Comparison of ENCODE assay signal across 8 cellular contexts in genomic region chr1:24526940-24527542, GRCh38. TPM values are rescaled to one million over a fixed set of nuclear protein-coding genes. Genes with fewer than 3 reads are reported as not detected.
DNase-seq lines count a peak whose midpoint lies in the region; ATAC-seq and TF ChIP-seq lines count a peak whose summit lies in the region.

No MANE protein-coding gene starts in this region.

- no TSS peak for BruUV-seq in mammary epithelial cell (replicated peaks; lab: Mats Ljungman, UMichigan)

- intact Hi-C loops in mammary epithelial cell (cut with micrococcal nuclease), result loop anchor here (1.0 to 5.0 kb wide), 3 partner anchors 40 to 330 kb away; partner anchors contain the start of gene NIPAL3

- H3K27me3 Mint-ChIP-seq in nephron (ENCODE audit: low read depth), result no peaks in the 10 kb centered on the region

- H3K9me3 ChIP-seq in mammary epithelial cell (replicated peaks; ENCODE audit: insufficient read depth, low read length), result no peaks in the 10 kb centered on the region

- peaks cover 5% of the 10 kb centered on the region for H3K4me1 Mint-ChIP-seq in nephron

- no peak overlapping the region for H3K4me2 ChIP-seq in mammary epithelial cell (ENCODE audit: insufficient read depth, low read depth, low read length)

- H3K4me1 ChIP-seq in mammary epithelial cell (ENCODE audit: insufficient read depth, low read length), result no peaks in the 10 kb centered on the region

- CTCF ChIA-PET in mammary epithelial cell (lab: Charles Lee; ENCODE audit: low non-redundant PET), result no interaction called here

- no peak overlapping the region for H3K27ac ChIP-seq in mammary epithelial cell (ENCODE audit: insufficient read depth, low read depth, low read length)

- H3K4me3 Mint-ChIP-seq in nephron, result no peak overlapping the region

- dilution Hi-C loops in mammary epithelial cell (cut with HindIII; ENCODE audit: low sequenced_read_pairs), result no loop called here

- WGBS in mammary epithelial cell (ENCODE audit: low coverage, missing lambda C conversion rate), result 83% methylated on average over 8 of the region's 8 CpGs

- H3K36me3 ChIP-seq in mammary epithelial cell (ENCODE audit: insufficient read depth, low read length), result no peaks in the 10 kb centered on the region

- H3K27ac Mint-ChIP-seq in nephron, result no peak overlapping the region

- in situ Hi-C loops in SK-MEL-5 (cut with HindIII; ENCODE audit: low pct_unique_long_range_greater_than_20kb, low sequenced_read_pairs), result loop anchor here (25.0 kb wide), 1 partner anchor 285 kb away; no protein-coding TSS in a partner anchor
- in situ Hi-C loops in mammary epithelial cell (cut with MboI; ENCODE audit: low sequenced_read_pairs in 2 of 2), result no loop called here

- TF ChIP-seq CTCF in mammary epithelial cell (conservative IDR thresholded peaks at IDR 0.05 in 1 of 2, IDR thresholded peaks at IDR 0.05 in 1 of 2; ENCODE audit: extremely low read depth in 1 of 2, insufficient read depth in 1 of 2, low read depth in 1 of 2, low read length in 2 of 2) (peak; percentile 58 to 71), nephron (IDR thresholded peaks at IDR 0.05; ENCODE audit: unreplicated experiment in 3 of 3) (peak; percentile 24 to 50 (median 26))

- H4K20me1 ChIP-seq in mammary epithelial cell (ENCODE audit: insufficient read depth, low read length), result no peaks in the 10 kb centered on the region

- H3K36me3 Mint-ChIP-seq in nephron (ENCODE audit: low read depth), result no peaks in the 10 kb centered on the region

- H3K9me3 Mint-ChIP-seq in nephron, result no peaks in the 10 kb centered on the region

- H3K27me3 ChIP-seq in mammary epithelial cell (ENCODE audit: insufficient read depth, low read length), result no peaks in the 10 kb centered on the region

- no peak overlapping the region for H2AFZ ChIP-seq in mammary epithelial cell (ENCODE audit: low read depth, low read length)

- H3K4me3 ChIP-seq in mammary epithelial cell (replicated peaks in 1 of 3; ENCODE audit: insufficient read depth in 1 of 3, low read depth in 2 of 3, low read length in 3 of 3), result no peak overlapping the region

- DNase-seq in stimulated activated CD4-positive, alpha-beta T cell treated with anti-CD3 and anti-CD28 coated beads, Interleukin-12 subunit alpha, Interleukin-12 subunit beta, amount 100 ng/mL, for 4 hours, result peak; percentile 38
- no peak for DNase-seq in stimulated activated CD4-positive, alpha-beta T cell treated with anti-CD3 and anti-CD28 coated beads, Interleukin-1b, Interleukin-23, amount 100 ng/mL, for 48 hours
- peak; percentile 67 for DNase-seq in SK-MEL-5 (ENCODE audit: low read depth, low spot score)
- no peak for DNase-seq in mammary epithelial cell
- no peak for DNase-seq in NCI-H524 treated with DMSO at 0.1 percent for 48 hours (lab: John Stamatoyannopoulos, UW)
- no peak for DNase-seq in retina

- no peak overlapping the region for H3K9ac ChIP-seq in mammary epithelial cell (ENCODE audit: insufficient read depth, low read length)

- ATAC-seq in HG02852 (IDR thresholded peaks at IDR 0.05; ENCODE audit: unreplicated experiment), result no peak

- H3K79me2 ChIP-seq in mammary epithelial cell (ENCODE audit: insufficient read depth, low read length), result peaks cover 2% of the 10 kb centered on the region

RNA-seq across cellular contexts. Expression of gene RCAN3, which starts 24.4 kb away (rescaled TPM):
- 9.2 and 10.3 TPM in 2 replicates for total RNA-seq in SK-MEL-5 (2014; rRNA removed; shearing (Covaris generic))
- 14.1 and 16.8 TPM in 2 replicates for polyA plus RNA-seq in SK-MEL-5 (2015; cell fraction: cytosol; rRNA removed)
- 6.1 and 12.8 TPM in 2 replicates for polyA plus RNA-seq in SK-MEL-5 (2015; cell fraction: nucleus; rRNA removed)
- total RNA-seq in mammary epithelial cell, result 10 to 100 TPM; 21.0 to 34.8 TPM
- 16.7 TPM for polyA plus RNA-seq in mammary epithelial cell
- 40.3 TPM for polyA minus RNA-seq in mammary epithelial cell

RNA-seq across cellular contexts. Expression of gene NCMAP, which starts 28.8 kb away (rescaled TPM):
- not detected in 2 replicates for total RNA-seq in SK-MEL-5 (2014; rRNA removed; shearing (Covaris generic))
- not detected in 2 replicates for polyA plus RNA-seq in SK-MEL-5 (2015; cell fraction: cytosol; rRNA removed)
- not detected in 2 replicates for polyA plus RNA-seq in SK-MEL-5 (2015; cell fraction: nucleus; rRNA removed)
- total RNA-seq in mammary epithelial cell, result 1 to 10 TPM in 1 of 2 donors, not detected in 1; 1.0 TPM
- polyA plus RNA-seq in mammary epithelial cell, result 0.02 TPM
- 0.26 TPM for polyA minus RNA-seq in mammary epithelial cell

Comparison
In these comparisons a context has a peak if more than half of its experiments do, and no peak if none do; other contexts are left out.
1. DNase-seq: peak in stimulated activated CD4-positive, alpha-beta T cell treated with anti-CD3 and anti-CD28 coated beads, Interleukin-12 subunit alpha, Interleukin-12 subunit beta, amount 100 ng/mL, for 4 hours (single experiment) and SK-MEL-5 (single experiment); none in stimulated activated CD4-positive, alpha-beta T cell treated with anti-CD3 and anti-CD28 coated beads, Interleukin-1b, Interleukin-23, amount 100 ng/mL, for 48 hours (single experiment), mammary epithelial cell (single experiment), NCI-H524 treated with DMSO at 0.1 percent for 48 hours (single experiment) and retina (single experiment).